Comparison of ENCODE assay signal across 1 cellular context in genomic region chr3:104069114-104069513, GRCh38.
TF ChIP-seq lines count a peak whose summit lies in the region.

No MANE protein-coding gene starts in this region.

TF ChIP-seq in GM23338, 12 proteins besides CTCF, POLR2A, EP300 and RAD21 (continued from another document):
- TF ChIP-seq ZNF462 (CRISPR knock-in tag; IDR thresholded peaks at IDR 0.05) (no peak), REST (IDR thresholded peaks at IDR 0.05; ENCODE audit: unreplicated experiment) (no peak), CREB1 (CRISPR knock-in tag; IDR thresholded peaks at IDR 0.05; ENCODE audit: low read depth) (no peak), EZH2 (IDR thresholded peaks at IDR 0.05; ENCODE audit: low read depth, unreplicated experiment) (no peak), EZH2phosphoT487 (IDR thresholded peaks at IDR 0.05; ENCODE audit: unreplicated experiment) (no peak), STAT1 (IDR thresholded peaks at IDR 0.05; ENCODE audit: unreplicated experiment) (no peak), ETS1 (IDR thresholded peaks at IDR 0.05) (no peak), ZNF114 (CRISPR knock-in tag; IDR thresholded peaks at IDR 0.05) (no peak), NANOG (IDR thresholded peaks at IDR 0.05; ENCODE audit: borderline replicate concordance) (no peak)
